ENCODE assay signal across 18 cellular contexts in the genomic region with DNA sequence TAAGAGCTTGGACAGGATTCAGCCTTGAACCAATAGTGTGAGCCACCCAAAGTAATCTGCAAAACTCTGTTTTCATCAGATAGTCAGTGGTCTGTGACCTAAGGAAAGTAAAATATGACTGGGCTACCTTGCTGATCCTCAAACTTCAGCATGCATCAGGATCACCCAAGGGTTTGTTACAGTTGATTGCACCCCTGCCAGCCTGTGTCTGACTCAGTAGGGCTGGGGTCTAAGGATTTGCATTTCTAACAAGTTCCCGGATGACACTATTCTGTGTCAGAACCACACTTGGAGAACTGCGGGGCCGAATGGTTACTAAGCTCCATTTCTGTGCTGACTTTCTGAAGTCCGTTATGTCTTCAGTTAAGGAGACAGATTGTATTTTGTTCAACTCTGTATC. TPM values are rescaled to one million over a fixed set of nuclear protein-coding genes. Genes with fewer than 3 reads are reported as not detected.
DNase-seq lines count a peak whose midpoint lies in the region; ATAC-seq, FAIRE-seq and TF ChIP-seq lines count a peak whose summit lies in the region.
"Had no signal": no experiment of that assay in that cellular context is flagged by ENCODE, and none has a peak within 500 bp of the region (broad histone marks: within the 10 kb centered on the region; RNA-seq: fewer than 3 reads in every experiment).

No MANE protein-coding gene starts in this region.

- no peak overlapping the region for H3K9ac ChIP-seq in skeletal muscle satellite cell (ENCODE audit: low read depth, low read length)

- no peak for TF ChIP-seq CTCF in bronchial epithelial cell (IDR thresholded peaks at IDR 0.05; ENCODE audit: insufficient read depth, low read length, severe bottlenecking)

- H3K9me3 ChIP-seq in MG63 (no peaks in the 10 kb centered on the region), skeletal muscle satellite cell (replicated peaks; ENCODE audit: low read length) (no peaks in the 10 kb centered on the region), aorta (ENCODE audit: control insufficient read depth, low read length) (no peaks in the 10 kb centered on the region)
- H3K9me3 ChIP-seq: left lung, tibial artery had no signal

- no peak overlapping the region for H3K27ac ChIP-seq in aorta (ENCODE audit: low read depth in 1 of 2, low read length in 2 of 2)
- H3K27ac ChIP-seq: left lung, tibial artery had no signal

- 93 to 96% methylated on average over 4 of the region's 4 CpGs for WGBS in aorta, 2 donors

- H3K27me3 ChIP-seq in MG63 (no peaks in the 10 kb centered on the region), bronchial epithelial cell (ENCODE audit: control insufficient read depth, insufficient read depth, low read length) (no peaks in the 10 kb centered on the region), skeletal muscle satellite cell (ENCODE audit: control insufficient read depth, insufficient read depth, low read length) (no peaks in the 10 kb centered on the region), aorta (ENCODE audit: control insufficient read depth in 1 of 2, insufficient read depth in 2 of 2, low read length in 1 of 2) (no peaks in the 10 kb centered on the region)
- H3K27me3 ChIP-seq: left lung, tibial artery had no signal

- no peaks in the 10 kb centered on the region for H3K36me3 ChIP-seq in MG63
- no peaks in the 10 kb centered on the region for H3K36me3 ChIP-seq in bronchial epithelial cell (ENCODE audit: control insufficient read depth, insufficient read depth, low read length)
- H3K36me3 ChIP-seq in skeletal muscle satellite cell (ENCODE audit: insufficient read depth, low read length) = no peaks in the 10 kb centered on the region
- H3K36me3 ChIP-seq in aorta (ENCODE audit: control insufficient read depth in 1 of 2, insufficient read depth in 2 of 2, low read length in 1 of 2) = no peaks in the 10 kb centered on the region
- H3K36me3 ChIP-seq: left lung, tibial artery had no signal

- H3K4me2 ChIP-seq in skeletal muscle satellite cell (ENCODE audit: low read length) = peak overlapping the region; percentile 13

- DNase-seq in activated CD4-positive, alpha-beta T cell treated with anti-CD3 and anti-CD28 coated beads, Interleukin-2, amount 50 U/mL, for 48 hours = peak; percentile 12 to 20
- DNase-seq in activated CD4-positive, alpha-beta T cell treated with anti-CD3 and anti-CD28 coated beads, Interleukin-2, amount 50 U/mL, for 4 hours = no peak
- DNase-seq in MG63 (peak; percentile 65), bronchial epithelial cell (ENCODE audit: low read depth) (peak; percentile 13), aorta (no peak), NCI-H82 (lab: John Stamatoyannopoulos, UW) (no peak)
- DNase-seq: amniotic stem cell; CD4-positive, alpha-beta memory T cell; cortex of kidney; hippocampal formation; left lung; NCI-H1930; stimulated activated CD4-positive, alpha-beta T cell treated with anti-CD3 and anti-CD28 coated beads, Interleukin-12 subunit alpha, Interleukin-12 subunit beta, amount 100 ng/mL, for 4 hours; tibial artery had no signal

- no peak for FAIRE-seq in bronchial epithelial cell (lab: Jason Lieb, UNC)
- FAIRE-seq: A204.1, GM12891 had no signal

- intact Hi-C loops in aorta (cut with DNase I) = no loop called here

- H3K4me1 ChIP-seq in skeletal muscle satellite cell (ENCODE audit: control insufficient read depth, insufficient read depth, low read length) = peaks cover 36% of the 10 kb centered on the region
- H3K4me1 ChIP-seq in aorta (ENCODE audit: control insufficient read depth in 1 of 2, insufficient read depth in 2 of 2, low read length in 2 of 2) = no peaks in the 10 kb centered on the region
- H3K4me1 ChIP-seq: left lung, tibial artery had no signal

- ATAC-seq in aorta (ENCODE audit: low FRiP score) = no peak
- no peak for ATAC-seq in HG02885 (IDR thresholded peaks at IDR 0.05; ENCODE audit: poor library complexity, unreplicated experiment)
- ATAC-seq: left lung had no signal

- no peak overlapping the region for H3K4me3 ChIP-seq in MG63
- H3K4me3 ChIP-seq in bronchial epithelial cell (ENCODE audit: low read depth, low read length) = no peak overlapping the region
- H3K4me3 ChIP-seq in skeletal muscle satellite cell (ENCODE audit: low read length) = no peak overlapping the region
- no peak overlapping the region for H3K4me3 ChIP-seq in aorta (ENCODE audit: low read length in 2 of 2)
- H3K4me3 ChIP-seq: left lung, tibial artery had no signal

RNA-seq across cellular contexts. Expression of gene TSPAN13, which starts 40.6 kb away (rescaled TPM):
- total RNA-seq in MG63 (2014; rRNA removed; shearing (Covaris generic); ENCODE audit: low replicate concordance) = 1.2 and 5.0 TPM in 2 replicates
- total RNA-seq in bronchial epithelial cell (32.6 and 41.6 TPM in 2 replicates), aorta (10 to 100 TPM in 1 of 2 donors, 1 to 10 TPM in 1; 8.5 to 20.9 TPM)
- total RNA-seq in skeletal muscle satellite cell (2012; rRNA removed) = 0.87 and 1.3 TPM in 2 replicates
- polyA plus RNA-seq in aorta = 1 to 10 TPM; 1.5 to 7.9 TPM
- total RNA-seq: CD4-positive, alpha-beta memory T cell had no signal

Comparison
In these comparisons a context has a peak if more than half of its experiments do, and no peak if none do; other contexts are left out.
1. DNase-seq: peak in activated CD4-positive, alpha-beta T cell treated with anti-CD3 and anti-CD28 coated beads, Interleukin-2, amount 50 U/mL, for 48 hours (2 of 2), MG63 (single experiment) and bronchial epithelial cell (single experiment); none in activated CD4-positive, alpha-beta T cell treated with anti-CD3 and anti-CD28 coated beads, Interleukin-2, amount 50 U/mL, for 4 hours (0 of 2), aorta (0 of 2) and NCI-H82 (single experiment).